ENCODE assay signal across 1 cellular context in the genomic region with DNA sequence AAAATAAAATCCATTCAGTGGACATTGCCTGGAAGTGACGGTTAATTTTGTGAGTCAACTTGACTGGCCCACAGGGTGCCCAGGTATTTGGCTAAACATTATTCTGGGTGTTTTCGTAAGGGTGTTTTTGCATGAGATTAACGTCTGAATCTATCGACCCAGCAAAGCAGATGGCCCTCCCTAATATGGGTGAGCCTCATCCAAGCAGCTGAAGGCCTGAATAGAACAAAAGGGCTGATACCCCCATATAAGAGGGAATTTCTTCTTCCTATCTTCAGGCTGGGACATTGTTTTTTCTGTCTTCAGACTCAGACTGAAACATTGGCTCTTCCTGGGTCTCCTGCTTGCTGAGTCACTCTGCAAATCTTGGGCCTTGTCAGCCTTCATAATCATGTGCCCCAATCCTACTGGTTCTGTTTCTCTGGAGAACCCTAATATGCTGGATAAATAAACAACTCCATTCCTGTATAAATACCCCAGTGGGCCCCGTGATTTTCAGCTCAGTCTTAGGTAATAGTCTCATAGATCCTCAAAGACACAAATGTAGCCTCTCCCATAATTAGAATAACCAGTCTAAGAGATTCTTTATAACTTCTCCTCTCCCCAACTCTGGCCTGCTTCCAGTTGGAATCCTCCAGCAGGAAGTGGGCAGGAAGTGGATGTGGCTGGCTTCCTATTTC.
TF ChIP-seq lines count a peak whose summit lies in the region.

No MANE protein-coding gene starts in this region.

TF ChIP-seq in A549, 52 proteins besides CTCF, POLR2A, EP300 and RAD21 (continued from another document):
- TF ChIP-seq EHMT2 (IDR thresholded peaks at IDR 0.05; ENCODE audit: low read depth) (no peak), CBX8 (IDR thresholded peaks at IDR 0.05) (no peak), RNF2 (IDR thresholded peaks at IDR 0.05; ENCODE audit: borderline replicate concordance, low read depth) (no peak)
TF ChIP-seq in A549: peak in this region for 0.
